1 cellular context compared by ENCODE assay signal in the genomic region with DNA sequence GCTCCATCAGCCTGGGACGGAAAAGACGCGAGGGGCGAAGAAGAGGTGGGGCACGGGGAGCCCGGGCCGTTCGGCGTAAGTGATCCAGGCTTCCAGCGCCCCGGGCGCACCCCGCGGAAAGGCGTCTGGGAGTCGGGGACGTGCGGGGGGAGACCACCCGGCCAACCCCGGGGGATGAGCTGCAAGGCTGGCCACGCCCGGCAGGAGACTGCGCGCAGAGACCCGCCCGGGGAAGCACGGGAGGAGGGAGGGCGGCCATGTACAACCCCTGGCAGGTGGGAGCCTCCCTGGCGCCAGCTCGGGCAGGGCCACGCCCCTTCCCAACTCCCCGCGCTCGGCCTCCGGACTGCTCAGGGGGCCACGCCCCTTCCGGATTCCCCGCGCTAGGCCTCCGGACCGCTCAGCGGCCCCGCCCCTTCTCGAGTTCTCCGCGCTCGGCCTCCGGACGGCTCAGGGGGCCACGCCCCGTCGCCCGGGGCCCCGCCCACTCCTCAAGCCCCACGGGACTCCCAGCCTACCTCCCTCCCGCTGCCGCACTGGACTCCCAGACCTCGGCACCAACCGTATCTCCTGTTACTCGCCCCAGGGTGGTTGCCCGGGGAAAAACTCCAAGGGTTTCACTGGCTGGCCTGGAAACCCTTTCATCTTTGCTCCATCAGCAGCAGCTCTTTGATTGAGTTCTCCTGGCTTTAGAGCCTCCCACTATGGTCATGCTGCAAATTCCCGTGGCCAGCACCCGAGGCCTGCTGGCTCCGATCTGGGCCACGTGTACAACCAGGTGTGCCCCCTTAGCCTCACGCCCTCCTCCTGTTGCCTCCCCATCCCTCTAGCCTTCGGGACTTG.
A peak's percentile ranks its signal among the peaks of the same experiment; 100 is the strongest.
TF ChIP-seq lines count a peak whose summit lies in the region.

No MANE protein-coding gene starts in this region.

TF ChIP-seq in HCT116, 20 proteins besides CTCF, POLR2A, EP300 and RAD21 (continued from another document):
- TF ChIP-seq, protein P1, sequence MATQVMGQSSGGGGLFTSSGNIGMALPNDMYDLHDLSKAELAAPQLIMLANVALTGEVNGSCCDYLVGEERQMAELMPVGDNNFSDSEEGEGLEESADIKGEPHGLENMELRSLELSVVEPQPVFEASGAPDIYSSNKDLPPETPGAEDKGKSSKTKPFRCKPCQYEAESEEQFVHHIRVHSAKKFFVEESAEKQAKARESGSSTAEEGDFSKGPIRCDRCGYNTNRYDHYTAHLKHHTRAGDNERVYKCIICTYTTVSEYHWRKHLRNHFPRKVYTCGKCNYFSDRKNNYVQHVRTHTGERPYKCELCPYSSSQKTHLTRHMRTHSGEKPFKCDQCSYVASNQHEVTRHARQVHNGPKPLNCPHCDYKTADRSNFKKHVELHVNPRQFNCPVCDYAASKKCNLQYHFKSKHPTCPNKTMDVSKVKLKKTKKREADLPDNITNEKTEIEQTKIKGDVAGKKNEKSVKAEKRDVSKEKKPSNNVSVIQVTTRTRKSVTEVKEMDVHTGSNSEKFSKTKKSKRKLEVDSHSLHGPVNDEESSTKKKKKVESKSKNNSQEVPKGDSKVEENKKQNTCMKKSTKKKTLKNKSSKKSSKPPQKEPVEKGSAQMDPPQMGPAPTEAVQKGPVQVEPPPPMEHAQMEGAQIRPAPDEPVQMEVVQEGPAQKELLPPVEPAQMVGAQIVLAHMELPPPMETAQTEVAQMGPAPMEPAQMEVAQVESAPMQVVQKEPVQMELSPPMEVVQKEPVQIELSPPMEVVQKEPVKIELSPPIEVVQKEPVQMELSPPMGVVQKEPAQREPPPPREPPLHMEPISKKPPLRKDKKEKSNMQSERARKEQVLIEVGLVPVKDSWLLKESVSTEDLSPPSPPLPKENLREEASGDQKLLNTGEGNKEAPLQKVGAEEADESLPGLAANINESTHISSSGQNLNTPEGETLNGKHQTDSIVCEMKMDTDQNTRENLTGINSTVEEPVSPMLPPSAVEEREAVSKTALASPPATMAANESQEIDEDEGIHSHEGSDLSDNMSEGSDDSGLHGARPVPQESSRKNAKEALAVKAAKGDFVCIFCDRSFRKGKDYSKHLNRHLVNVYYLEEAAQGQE (IDR thresholded peaks at IDR 0.05; ENCODE audit: low read depth) = no peak
- TF ChIP-seq, protein P2, sequence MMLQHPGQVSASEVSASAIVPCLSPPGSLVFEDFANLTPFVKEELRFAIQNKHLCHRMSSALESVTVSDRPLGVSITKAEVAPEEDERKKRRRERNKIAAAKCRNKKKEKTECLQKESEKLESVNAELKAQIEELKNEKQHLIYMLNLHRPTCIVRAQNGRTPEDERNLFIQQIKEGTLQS (IDR thresholded peaks at IDR 0.05) = no peak
- TF ChIP-seq EZH2 (IDR thresholded peaks at IDR 0.05) (no peak), ZNF274 (IDR thresholded peaks at IDR 0.05; ENCODE audit: low read depth, low read length) (no peak), JUND (IDR thresholded peaks at IDR 0.05) (no peak), EGR1 (IDR thresholded peaks at IDR 0.05; ENCODE audit: low read depth) (no peak), SRF (IDR thresholded peaks at IDR 0.05; ENCODE audit: low read depth) (no peak), SIN3A (IDR thresholded peaks at IDR 0.05; ENCODE audit: low read depth) (no peak), POLR2AphosphoS5 (IDR thresholded peaks at IDR 0.05; ENCODE audit: low read depth, low read length) (peak; percentile 92), YY1 (IDR thresholded peaks at IDR 0.05; ENCODE audit: extremely low read depth, insufficient replicate concordance, low read depth, low read length) (peak; percentile 75), EZH2phosphoT487 (IDR thresholded peaks at IDR 0.05; ENCODE audit: borderline replicate concordance) (no peak), CEBPB (IDR thresholded peaks at IDR 0.05; ENCODE audit: low read depth) (no peak)
- TF ChIP-seq, protein P3, sequence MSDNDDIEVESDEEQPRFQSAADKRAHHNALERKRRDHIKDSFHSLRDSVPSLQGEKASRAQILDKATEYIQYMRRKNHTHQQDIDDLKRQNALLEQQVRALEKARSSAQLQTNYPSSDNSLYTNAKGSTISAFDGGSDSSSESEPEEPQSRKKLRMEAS (IDR thresholded peaks at IDR 0.05) = 0 out of 2 replicates have a peak, but pooled peaks have one; percentile 19
TF ChIP-seq in HCT116: peak in this region for 7.
